Comparison of ENCODE assay signal across 12 cellular contexts in genomic region chr5:134435525-134435924, GRCh38. TPM values are rescaled to one million over a fixed set of nuclear protein-coding genes. Genes with fewer than 3 reads are reported as not detected.
DNase-seq lines count a peak whose midpoint lies in the region; ATAC-seq and TF ChIP-seq lines count a peak whose summit lies in the region.
"Had no signal": no experiment of that assay in that cellular context is flagged by ENCODE, and none has a peak within 500 bp of the region (broad histone marks: within the 10 kb centered on the region; RNA-seq: fewer than 3 reads in every experiment).

No MANE protein-coding gene starts in this region.

- no peaks in the 10 kb centered on the region for H3K27me3 Mint-ChIP-seq in activated T-cell treated with anti-CD3 and anti-CD28 coated beads, Interleukin-2, amount 50 U/mL, for 4 hours (ENCODE audit: low read depth)
- H3K27me3 Mint-ChIP-seq in stimulated activated naive B cell treated with anti-CD40 and anti-IgM and Interleukin-4, amounts not matched to agents 10 μg/mL and 1 μg/mL and 100 μg/mL, for 72 hours, result no peaks in the 10 kb centered on the region

- DNase-seq in activated T-cell treated with anti-CD3 and anti-CD28 coated beads, Interleukin-2, amount 50 U/mL, for 4 hours, result no peak
- DNase-seq in activated T-cell treated with anti-CD3 and anti-CD28 coated beads for 4 hours, result no peak
- peak; percentile 56 for DNase-seq in NCI-H226
- peak; percentile 90 for DNase-seq in fibroblast of mammary gland (ENCODE audit: low read depth)
- no peak for DNase-seq in stimulated activated naive B cell treated with anti-CD40 and anti-IgM and Interleukin-4, amounts not matched to agents 10 μg/mL and 1 μg/mL and 100 μg/mL, for 72 hours
- no peak for DNase-seq in Kasumi-1 (lab: John Stamatoyannopoulos, UW)
- DNase-seq in MV-4-11 (lab: John Stamatoyannopoulos, UW), result no peak
- DNase-seq: BE2C, heart right ventricle, OCI-M1 had no signal

- no peaks in the 10 kb centered on the region for H3K9me3 Mint-ChIP-seq in activated T-cell treated with anti-CD3 and anti-CD28 coated beads, Interleukin-2, amount 50 U/mL, for 4 hours
- H3K9me3 Mint-ChIP-seq in stimulated activated naive B cell treated with anti-CD40 and anti-IgM and Interleukin-4, amounts not matched to agents 10 μg/mL and 1 μg/mL and 100 μg/mL, for 72 hours, result no peaks in the 10 kb centered on the region
- H3K9me3 Mint-ChIP-seq: central memory CD8-positive, alpha-beta T cell had no signal

- peak overlapping the region; percentile 84 for H3K27ac Mint-ChIP-seq in stimulated activated naive B cell treated with anti-CD40 and anti-IgM and Interleukin-4, amounts not matched to agents 10 μg/mL and 1 μg/mL and 100 μg/mL, for 72 hours

- ATAC-seq in activated T-cell treated with anti-CD3 and anti-CD28 coated beads, Interleukin-2, amount 50 U/mL, for 4 hours, result peak; percentile 57 to 65
- no peak for ATAC-seq in stimulated activated naive B cell treated with anti-CD40 and anti-IgM and Interleukin-4, amounts not matched to agents 10 μg/mL and 1 μg/mL and 100 μg/mL, for 72 hours (replicated peaks)
- no peak for ATAC-seq in HG03108 (IDR thresholded peaks at IDR 0.05; ENCODE audit: unreplicated experiment)

- H3K4me1 Mint-ChIP-seq in activated T-cell treated with anti-CD3 and anti-CD28 coated beads, Interleukin-2, amount 50 U/mL, for 4 hours (ENCODE audit: low read depth), result peaks cover 19% of the 10 kb centered on the region
- peaks cover 38 to 70% of the 10 kb centered on the region in 2 donors for H3K4me1 Mint-ChIP-seq in stimulated activated naive B cell treated with anti-CD40 and anti-IgM and Interleukin-4, amounts not matched to agents 10 μg/mL and 1 μg/mL and 100 μg/mL, for 72 hours
- H3K4me1 Mint-ChIP-seq: central memory CD8-positive, alpha-beta T cell had no signal

- no peaks in the 10 kb centered on the region for H3K36me3 Mint-ChIP-seq in activated T-cell treated with anti-CD3 and anti-CD28 coated beads, Interleukin-2, amount 50 U/mL, for 4 hours (ENCODE audit: insufficient read depth)
- no peaks in the 10 kb centered on the region for H3K36me3 Mint-ChIP-seq in stimulated activated naive B cell treated with anti-CD40 and anti-IgM and Interleukin-4, amounts not matched to agents 10 μg/mL and 1 μg/mL and 100 μg/mL, for 72 hours

- TF ChIP-seq CTCF in fibroblast of mammary gland (conservative IDR thresholded peaks at IDR 0.05; ENCODE audit: control insufficient read depth, insufficient read depth, low read depth, low read length), result no peak

- no peak overlapping the region for H3K4me3 Mint-ChIP-seq in activated T-cell treated with anti-CD3 and anti-CD28 coated beads, Interleukin-2, amount 50 U/mL, for 4 hours
- H3K4me3 Mint-ChIP-seq in stimulated activated naive B cell treated with anti-CD40 and anti-IgM and Interleukin-4, amounts not matched to agents 10 μg/mL and 1 μg/mL and 100 μg/mL, for 72 hours, result no peak overlapping the region
- H3K4me3 Mint-ChIP-seq: central memory CD8-positive, alpha-beta T cell had no signal

- H3K4me3 ChIP-seq in fibroblast of mammary gland (ENCODE audit: control insufficient read depth, low read depth, low read length), result no peak overlapping the region
- H3K4me3 ChIP-seq: heart right ventricle had no signal

RNA-seq across cellular contexts. Expression of gene CDKN2AIPNL, which starts 23.8 kb away (rescaled TPM):
- 10 to 100 TPM; 44.0 to 44.4 (median 44.0) TPM for total RNA-seq in activated T-cell treated with anti-CD3 and anti-CD28 coated beads, Interleukin-2, amount 50 U/mL, for 4 hours

Comparison
In these comparisons a context has a peak if more than half of its experiments do, and no peak if none do; other contexts are left out.
1. ATAC-seq: peak in activated T-cell treated with anti-CD3 and anti-CD28 coated beads, Interleukin-2, amount 50 U/mL, for 4 hours (2 of 2); none in stimulated activated naive B cell treated with anti-CD40 and anti-IgM and Interleukin-4, amounts not matched to agents 10 μg/mL and 1 μg/mL and 100 μg/mL, for 72 hours (0 of 2) and HG03108 (single experiment).
2. DNase-seq: peak in NCI-H226 (single experiment) and fibroblast of mammary gland (single experiment); none in activated T-cell treated with anti-CD3 and anti-CD28 coated beads, Interleukin-2, amount 50 U/mL, for 4 hours (single experiment), activated T-cell treated with anti-CD3 and anti-CD28 coated beads for 4 hours (single experiment), stimulated activated naive B cell treated with anti-CD40 and anti-IgM and Interleukin-4, amounts not matched to agents 10 μg/mL and 1 μg/mL and 100 μg/mL, for 72 hours (single experiment), Kasumi-1 (0 of 2) and MV-4-11 (single experiment).